In the genomic region with DNA sequence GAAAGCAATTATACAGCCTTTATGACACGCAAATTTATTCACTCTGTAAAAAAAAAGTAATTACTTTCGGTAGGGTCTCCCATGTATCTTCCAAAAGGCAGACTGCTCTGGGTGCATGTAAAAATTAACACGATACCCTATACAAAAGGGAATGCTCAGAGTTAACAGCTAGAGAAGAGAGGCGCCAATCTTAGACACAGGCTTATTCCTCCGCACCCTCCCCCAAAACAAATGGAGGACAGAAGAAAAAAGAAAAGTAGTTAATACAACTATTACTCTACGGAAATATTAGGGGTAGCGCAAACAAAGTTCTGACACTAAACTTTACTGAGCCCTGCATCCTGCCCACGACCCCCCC, we compare ENCODE assay signal across 8 cellular contexts.
A peak's percentile ranks its signal among the peaks of the same experiment; 100 is the strongest.
DNase-seq lines count a peak whose midpoint lies in the region; ATAC-seq and TF ChIP-seq lines count a peak whose summit lies in the region.

No MANE protein-coding gene starts in this region.

- peak overlapping the region; percentile 86 for H3K4me2 ChIP-seq in Loucy (ENCODE audit: low read depth, low read length, poor library complexity, severe bottlenecking)

- H3K27me3 ChIP-seq in Loucy (ENCODE audit: insufficient read depth, low read length, poor library complexity, severe bottlenecking): no peaks in the 10 kb centered on the region

- no peaks in the 10 kb centered on the region for H3K9me3 Mint-ChIP-seq in effector memory CD8-positive, alpha-beta T cell
- no peaks in the 10 kb centered on the region for H3K9me3 Mint-ChIP-seq in nephron

- peaks cover 35% of the 10 kb centered on the region for H3K4me1 ChIP-seq in Loucy (ENCODE audit: insufficient read depth, low read length, poor library complexity, severe bottlenecking)

- H2AFZ ChIP-seq in Loucy (ENCODE audit: low read length): peak overlapping the region; percentile 88

- H3K4me3 Mint-ChIP-seq in effector memory CD8-positive, alpha-beta T cell: peak overlapping the region; percentile 98 to 99
- peak overlapping the region; percentile 100 for H3K4me3 Mint-ChIP-seq in nephron

- H3K27ac ChIP-seq in 22Rv1: peak overlapping the region; percentile 78

- H3K27me3 Mint-ChIP-seq in effector memory CD8-positive, alpha-beta T cell: no peaks in the 10 kb centered on the region
- no peaks in the 10 kb centered on the region for H3K27me3 Mint-ChIP-seq in nephron (ENCODE audit: low read depth)

- ATAC-seq in GM19351 (IDR thresholded peaks at IDR 0.05; ENCODE audit: unreplicated experiment): peak; percentile 21
- ATAC-seq in effector memory CD8-positive, alpha-beta T cell (replicated peaks): no peak

- no peak for DNase-seq in effector memory CD8-positive, alpha-beta T cell
- DNase-seq in ecto neural progenitor cell (ENCODE audit: low spot score) (no peak), GM10248 (ENCODE audit: extremely low spot score) (no peak), HuH-7.5 (ENCODE audit: low spot score) (no peak)

- peak overlapping the region; percentile 93 for H3K9ac ChIP-seq in Loucy (ENCODE audit: low read depth, low read length, poor library complexity, severe bottlenecking)

- H3K36me3 Mint-ChIP-seq in effector memory CD8-positive, alpha-beta T cell (ENCODE audit: insufficient read depth): peaks cover 30% of the 10 kb centered on the region
- peaks cover 11% of the 10 kb centered on the region for H3K36me3 Mint-ChIP-seq in nephron (ENCODE audit: low read depth)

- peaks cover 5% of the 10 kb centered on the region for H4K20me1 ChIP-seq in Loucy (ENCODE audit: insufficient read depth, low read length, poor library complexity, severe bottlenecking)

- H3K36me3 ChIP-seq in Loucy (ENCODE audit: insufficient read depth, low read length): no peaks in the 10 kb centered on the region

- POLR2A ChIA-PET in GM10248 (lab: Yijun Ruan, JAX): no interaction called here

- H3K27ac Mint-ChIP-seq in effector memory CD8-positive, alpha-beta T cell: peak overlapping the region; percentile 100
- peak overlapping the region; percentile 100 for H3K27ac Mint-ChIP-seq in nephron

- H3F3A ChIP-seq in Loucy (ENCODE audit: low read depth): peaks cover 2% of the 10 kb centered on the region; the same call in 1 of the 2 replicates

- H3K9me2 ChIP-seq in Loucy (replicated peaks; ENCODE audit: low read depth, low read length): no peaks in the 10 kb centered on the region

- CTCF ChIA-PET in GM10248 (lab: Yijun Ruan, JAX): interaction anchor here (1.0 kb wide), 1 partner anchor 23 kb away, joined by 3 read pairs; no protein-coding TSS in a partner anchor

- TF ChIP-seq CTCF in 22Rv1 (IDR thresholded peaks at IDR 0.05) (no peak), Loucy (conservative IDR thresholded peaks at IDR 0.05; ENCODE audit: low read length) (no peak), nephron (IDR thresholded peaks at IDR 0.05; ENCODE audit: unreplicated experiment in 3 of 3) (no peak), GM10248 (IDR thresholded peaks at IDR 0.05; ENCODE audit: control extremely low read depth, extremely low read depth, low read depth, missing control alignments) (no peak)

- peaks cover 41% of the 10 kb centered on the region for H3K79me2 ChIP-seq in Loucy (ENCODE audit: insufficient read depth, low read length)

- H3K9me3 ChIP-seq in Loucy (ENCODE audit: insufficient read depth, low read depth, low read length): no peaks in the 10 kb centered on the region

- H3K4me3 ChIP-seq in Loucy (ENCODE audit: low read length, poor library complexity, severe bottlenecking): peak overlapping the region; percentile 93

- H3K4me1 Mint-ChIP-seq in effector memory CD8-positive, alpha-beta T cell (ENCODE audit: low read depth in 2 of 2): peaks cover 16 to 17% of the 10 kb centered on the region in 2 donors
- peaks cover 26% of the 10 kb centered on the region for H3K4me1 Mint-ChIP-seq in nephron
